In genomic region chr2:37893327-37893726, GRCh38 we compare ENCODE assay signal across 18 cellular contexts. TPM values are rescaled to one million over a fixed set of nuclear protein-coding genes. Genes with fewer than 3 reads are reported as not detected.
DNase-seq lines count a peak whose midpoint lies in the region; ATAC-seq, FAIRE-seq and TF ChIP-seq lines count a peak whose summit lies in the region.
"Had no signal": no experiment of that assay in that cellular context is flagged by ENCODE, and none has a peak within 500 bp of the region (broad histone marks: within the 10 kb centered on the region; RNA-seq: fewer than 3 reads in every experiment).

No MANE protein-coding gene starts in this region.

- peak overlapping the region; percentile 73 for H3K4me2 ChIP-seq in BLaER1
- H3K4me2 ChIP-seq in SU-DHL-6 (ENCODE audit: low read depth, low read length, poor library complexity, severe bottlenecking) = peak overlapping the region; percentile 20

- peaks cover 31% of the 10 kb centered on the region for H3K4me1 ChIP-seq in BLaER1
- peaks cover 6 to 50% of the 10 kb centered on the region in 2 donors for H3K4me1 ChIP-seq in left lung
- peaks cover 0 to 14% (median 9%) of the 10 kb centered on the region in 4 donors for H3K4me1 ChIP-seq in esophagus muscularis mucosa
- H3K4me1 ChIP-seq: prostate gland had no signal

- H3K9me3 ChIP-seq in BLaER1 = no peaks in the 10 kb centered on the region
- no peaks in the 10 kb centered on the region for H3K9me3 ChIP-seq in SU-DHL-6 (ENCODE audit: insufficient read depth, low read length)
- no peaks in the 10 kb centered on the region for H3K9me3 ChIP-seq in left lung
- no peaks in the 10 kb centered on the region for H3K9me3 ChIP-seq in esophagus muscularis mucosa
- H3K9me3 ChIP-seq: prostate gland had no signal

- H3K4me3 ChIP-seq in BLaER1 (no peak overlapping the region), SU-DHL-6 (ENCODE audit: insufficient read depth, low read length, poor library complexity, severe bottlenecking) (no peak overlapping the region), left lung (no peak overlapping the region), esophagus muscularis mucosa (no peak overlapping the region)
- H3K4me3 ChIP-seq: lung, prostate gland, skin epidermis had no signal

- no peak for TF ChIP-seq CTCF in SU-DHL-6 (IDR thresholded peaks at IDR 0.05; ENCODE audit: insufficient read depth, low read length, poor library complexity, severe bottlenecking)
- TF ChIP-seq CTCF in left lung (IDR thresholded peaks at IDR 0.05) = no peak
- TF ChIP-seq CTCF in esophagus muscularis mucosa (IDR thresholded peaks at IDR 0.05) = no peak

- 93% methylated on average over 1 of the region's 1 CpG for WGBS in esophagus muscularis mucosa

- TF ChIP-seq POLR2A in GM12891 (IDR thresholded peaks at IDR 0.05; ENCODE audit: low read depth, low read length) = no peak
- TF ChIP-seq POLR2A in esophagus muscularis mucosa (IDR thresholded peaks at IDR 0.05; ENCODE audit: low read depth) = no peak

- no peak for ATAC-seq in left lung
- no peak for ATAC-seq in HG02763 (IDR thresholded peaks at IDR 0.05; ENCODE audit: unreplicated experiment)
- ATAC-seq in HG03521 (IDR thresholded peaks at IDR 0.05; ENCODE audit: unreplicated experiment) = no peak

- FAIRE-seq in GM12891 (lab: Jason Lieb, UNC) = peak; percentile 26

- H4K20me1 ChIP-seq in BLaER1 = no peaks in the 10 kb centered on the region
- no peaks in the 10 kb centered on the region for H4K20me1 ChIP-seq in SU-DHL-6 (ENCODE audit: low read depth, low read length)

- H3K9me2 ChIP-seq in SU-DHL-6 (replicated peaks; ENCODE audit: insufficient read depth, low read length) = no peaks in the 10 kb centered on the region

- H3K9ac ChIP-seq in BLaER1 (no peak overlapping the region), SU-DHL-6 (ENCODE audit: low read length) (no peak overlapping the region)

- H3K27me3 ChIP-seq in BLaER1 = no peaks in the 10 kb centered on the region
- H3K27me3 ChIP-seq in SU-DHL-6 (ENCODE audit: low read length) = no peaks in the 10 kb centered on the region
- H3K27me3 ChIP-seq in left lung = no peaks in the 10 kb centered on the region
- no peaks in the 10 kb centered on the region for H3K27me3 ChIP-seq in esophagus muscularis mucosa

- H3K27ac ChIP-seq in BLaER1 (peak overlapping the region; percentile 28), SU-DHL-6 (ENCODE audit: low read depth, low read length) (no peak overlapping the region), left lung (peak overlapping the region; percentile 41 to 73), esophagus muscularis mucosa (replicated peaks in 1 of 4) (no peak overlapping the region)
- H3K27ac ChIP-seq: prostate gland, skin epidermis had no signal

- peak overlapping the region; percentile 13 for H2AFZ ChIP-seq in SU-DHL-6 (ENCODE audit: low read depth, low read length, severe bottlenecking)

- H3K36me3 ChIP-seq in BLaER1 (no peaks in the 10 kb centered on the region), SU-DHL-6 (ENCODE audit: low read length) (no peaks in the 10 kb centered on the region), left lung (no peaks in the 10 kb centered on the region), esophagus muscularis mucosa (no peaks in the 10 kb centered on the region)
- H3K36me3 ChIP-seq: prostate gland had no signal

- intact Hi-C loops in left lung (cut with DNase I) = no loop called here
- intact Hi-C loops in esophagus muscularis mucosa (cut with DNase I) = loop anchor here (10.0 kb wide), 2 partner anchors 81 to 381 kb away; no protein-coding TSS in a partner anchor

- H3K79me2 ChIP-seq in SU-DHL-6 (ENCODE audit: insufficient read depth, low read length) = no peaks in the 10 kb centered on the region

- no peak for DNase-seq in GM12891 (ENCODE audit: insufficient read length, low spot score)
- no peak for DNase-seq in left lung
- no peak for DNase-seq in esophagus muscularis mucosa (ENCODE audit: extremely low spot score)
- no peak for DNase-seq in AML-193 (lab: John Stamatoyannopoulos, UW)
- DNase-seq: activated CD8-positive, alpha-beta memory T cell treated with anti-CD3 and anti-CD28 coated beads for 24 hours; amygdala; Calu3; effector memory CD4-positive, alpha-beta T cell; head of caudate nucleus; NCI-H1436 treated with DMSO at 0.1 percent for 48 hours; stimulated activated CD4-positive, alpha-beta T cell treated with anti-CD3 and anti-CD28 coated beads, Interleukin-4, amount 100 ng/mL, for 4 hours had no signal

- H3F3A ChIP-seq in SU-DHL-6 (ENCODE audit: insufficient read depth) = no peaks in the 10 kb centered on the region

- TF ChIP-seq EP300 in esophagus muscularis mucosa (IDR thresholded peaks at IDR 0.05) = no peak

TF ChIP-seq in GM12891, 5 proteins besides CTCF, POLR2A, EP300 and RAD21:
- TF ChIP-seq SPI1 (IDR thresholded peaks at IDR 0.05; ENCODE audit: low read depth, low read length) (no peak), POU2F2 (IDR thresholded peaks at IDR 0.05; ENCODE audit: low read depth, low read length) (no peak), PAX5 (IDR thresholded peaks at IDR 0.05; ENCODE audit: insufficient read depth, low read length, severe bottlenecking) (no peak), TAF1 (IDR thresholded peaks at IDR 0.05; ENCODE audit: low read depth, low read length) (no peak), POLR2AphosphoS5 (IDR thresholded peaks at IDR 0.05; ENCODE audit: low read depth, low read length) (no peak)

RNA-seq across cellular contexts. Expression of gene RMDN2, which starts 31.8 kb away (rescaled TPM):
- polyA plus RNA-seq in GM12891 (2012; ENCODE audit: low read depth, missing spikeins) = 10.3 TPM
- 10 to 100 TPM; 16.4 to 17.8 TPM for total RNA-seq in left lung
- 10 to 100 TPM; 11.0 to 22.8 (median 13.2) TPM for total RNA-seq in esophagus muscularis mucosa

Comparison
In these comparisons a context has a peak if more than half of its experiments do, and no peak if none do; other contexts are left out.
1. H3K27ac ChIP-seq: peak in BLaER1 (single experiment) and left lung (2 of 2); none in SU-DHL-6 (single experiment) and esophagus muscularis mucosa (0 of 4).